30 cellular contexts compared by ENCODE assay signal in genomic region chr3:151015762-151016161, GRCh38.
DNase-seq lines count a peak whose midpoint lies in the region; ATAC-seq and TF ChIP-seq lines count a peak whose summit lies in the region.
"Had no signal": no experiment of that assay in that cellular context is flagged by ENCODE, and none has a peak within 500 bp of the region (broad histone marks: within the 10 kb centered on the region; RNA-seq: fewer than 3 reads in every experiment).

No MANE protein-coding gene starts in this region.

- H3K4me3 ChIP-seq in RWPE2 (ENCODE audit: severe bottlenecking) (no peak overlapping the region), fibroblast of pulmonary artery (replicated peaks; ENCODE audit: low read depth, low read length) (no peak overlapping the region)
- H3K4me3 ChIP-seq: ascending aorta, BLaER1, left ventricle myocardium inferior, ovary had no signal

- no peaks in the 10 kb centered on the region for H3K9me3 ChIP-seq in RWPE2 (ENCODE audit: severe bottlenecking)
- H3K9me3 ChIP-seq: ascending aorta, BLaER1, left ventricle myocardium inferior, ovary had no signal

- DNase-seq in NCI-H748 treated with DMSO at 0.1 percent for 48 hours (lab: John Stamatoyannopoulos, UW) (peak; percentile 2), NCI-H748 (lab: John Stamatoyannopoulos, UW; ENCODE audit: unreplicated experiment) (no peak), RWPE2 (ENCODE audit: low spot score) (no peak), fibroblast of pulmonary artery (ENCODE audit: low read depth) (peak; percentile 22), germinal center (ENCODE audit: low spot score) (no peak), NCI-H2196 (lab: John Stamatoyannopoulos, UW; ENCODE audit: unreplicated experiment) (no peak)
- DNase-seq in activated naive CD4-positive, alpha-beta T cell (lab: John Stamatoyannopoulos, UW): no peak
- DNase-seq: activated CD4-positive, alpha-beta T cell treated with anti-CD3 and anti-CD28 coated beads, Interleukin-2, amount 50 U/mL, for 48 hours; activated CD8-positive, alpha-beta memory T cell treated with anti-CD3 and anti-CD28 coated beads, Interleukin-2, amount 50 U/mL, for 4 hours; central memory CD4-positive, alpha-beta T cell; dermis blood vessel endothelial cell; DMS79; H9; hippocampal formation; immature natural killer cell; left ventricle myocardium inferior; naive thymus-derived CD8-positive, alpha-beta T cell; NCI-H774; OCI-M1; ovary; stimulated activated CD4-positive, alpha-beta T cell treated with anti-CD3 and anti-CD28 coated beads, Interleukin-12 subunit alpha, Interleukin-12 subunit beta, amount 100 ng/mL, for 4 hours; stimulated activated naive CD4-positive, alpha-beta T cell treated with Interleukin-2 at 50 U/mL for 16 hours; T1000 had no signal

- H3K27me3 ChIP-seq in RWPE2 (ENCODE audit: insufficient read depth, poor library complexity, severe bottlenecking): no peaks in the 10 kb centered on the region
- H3K27me3 ChIP-seq: ascending aorta, BLaER1, ovary had no signal

- no peaks in the 10 kb centered on the region for H3K36me3 ChIP-seq in RWPE2 (ENCODE audit: low read depth)
- H3K36me3 ChIP-seq: ascending aorta, BLaER1, left ventricle myocardium inferior, ovary had no signal

- ATAC-seq in RWPE2 (ENCODE audit: low read depth) (peak; percentile 16; the same call in 1 of the 3 replicates), HG03439 (IDR thresholded peaks at IDR 0.05; ENCODE audit: unreplicated experiment) (no peak)
- ATAC-seq: activated naive CD4-positive, alpha-beta T cell treated with anti-CD3 and anti-CD28 coated beads, Interleukin-2, amount 50 U/mL, for 72 hours; activated T-helper 17 cell treated with anti-CD3 and anti-CD28 coated beads, Interleukin-2, amount 50 U/mL, for 72 hours; naive thymus-derived CD8-positive, alpha-beta T cell; WTC11 had no signal

- H3K4me1 ChIP-seq in RWPE2 (ENCODE audit: insufficient read depth, poor library complexity, severe bottlenecking): peaks cover 11% of the 10 kb centered on the region
- H3K4me1 ChIP-seq: ascending aorta, left ventricle myocardium inferior had no signal

- peak overlapping the region; percentile 29 for H3K27ac ChIP-seq in RWPE2 (ENCODE audit: poor library complexity, severe bottlenecking)
- H3K27ac ChIP-seq: 22Rv1, ascending aorta, BLaER1, left ventricle myocardium inferior, ovary had no signal

- TF ChIP-seq CTCF in RWPE2 (IDR thresholded peaks at IDR 0.05; ENCODE audit: poor library complexity, severe bottlenecking): no peak
- TF ChIP-seq CTCF in fibroblast of pulmonary artery (IDR thresholded peaks at IDR 0.05; ENCODE audit: low read length, missing control alignments): no peak

Comparison
In these comparisons a context has a peak if more than half of its experiments do, and no peak if none do; other contexts are left out.
1. DNase-seq: peak in NCI-H748 treated with DMSO at 0.1 percent for 48 hours (single experiment) and fibroblast of pulmonary artery (single experiment); none in NCI-H748 (single experiment), RWPE2 (single experiment), germinal center (single experiment), NCI-H2196 (single experiment) and activated naive CD4-positive, alpha-beta T cell (0 of 4).